ENCODE assay signal across 8 cellular contexts in the genomic region with DNA sequence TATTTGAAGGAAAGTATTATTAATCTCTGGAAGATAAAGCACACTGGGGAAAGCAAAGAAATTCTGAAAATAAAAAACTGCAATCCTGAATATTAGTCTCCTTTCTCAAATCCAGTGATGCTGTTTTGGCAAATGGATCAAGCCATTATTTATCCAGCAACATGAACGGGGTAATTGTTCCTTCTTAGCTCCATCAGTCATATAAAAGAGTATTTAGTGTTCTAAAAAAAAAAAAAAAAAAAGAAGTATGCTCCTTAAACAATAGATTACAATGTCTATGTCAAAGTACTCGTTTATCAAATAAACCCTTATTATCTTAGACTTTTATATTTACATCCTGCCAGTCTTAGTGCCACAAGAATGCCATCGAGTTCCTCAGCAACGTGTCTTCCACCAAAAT. TPM values are rescaled to one million over a fixed set of nuclear protein-coding genes. Genes with fewer than 3 reads are reported as not detected.
DNase-seq lines count a peak whose midpoint lies in the region; ATAC-seq and TF ChIP-seq lines count a peak whose summit lies in the region.

No MANE protein-coding gene starts in this region.

- H3K36me3 ChIP-seq in GM06990 (ENCODE audit: control insufficient read depth, insufficient read depth, low read length), result no peaks in the 10 kb centered on the region
- no peaks in the 10 kb centered on the region; the same call in 1 of the 2 replicates for H3K36me3 ChIP-seq in Panc1 (ENCODE audit: control insufficient read depth, insufficient read depth, low read length)
- no peaks in the 10 kb centered on the region for H3K36me3 ChIP-seq in esophagus squamous epithelium
- no peaks in the 10 kb centered on the region for H3K36me3 ChIP-seq in prostate gland

- CTCF ChIA-PET in Panc1 (lab: Charles Lee), result no interaction called here

- H3K4me1 ChIP-seq in Panc1 (ENCODE audit: control insufficient read depth, insufficient read depth, low read length) (peaks cover 40% of the 10 kb centered on the region), esophagus squamous epithelium (peaks cover 23 to 70% (median 35%) of the 10 kb centered on the region in 3 donors), prostate gland (replicated peaks) (no peaks in the 10 kb centered on the region)

- ATAC-seq in Panc1, result no peak
- no peak for ATAC-seq in GM18861 (IDR thresholded peaks at IDR 0.05; ENCODE audit: unreplicated experiment)

- H3K27ac ChIP-seq in Panc1 (ENCODE audit: low read length) (peak overlapping the region; percentile 93), esophagus squamous epithelium (peak overlapping the region in 3 of 4 donors; percentile 95 to 99 (median 99)), prostate gland (peak overlapping the region; percentile 96 to 99)

- POLR2A ChIA-PET in Panc1 (lab: Charles Lee), result no interaction called here

- H3K4me3 ChIP-seq in GM06990 (replicated peaks; ENCODE audit: low read depth, low read length), result peak overlapping the region; percentile 70
- H3K4me3 ChIP-seq in Panc1 (ENCODE audit: low read depth in 2 of 2, low read length in 2 of 2), result peak overlapping the region; percentile 79 to 86
- H3K4me3 ChIP-seq in esophagus squamous epithelium, result peak overlapping the region; percentile 78 to 100 (median 91)
- peak overlapping the region; percentile 87 to 93 for H3K4me3 ChIP-seq in prostate gland

- whole genome bisulfite sequencing in esophagus squamous epithelium, 2 donors, result 4 to 8% methylated on average over 4 of the region's 4 CpGs
- WGBS in prostate gland, result 3% methylated on average over 4 of the region's 4 CpGs

- no peak for TF ChIP-seq POLR2A in esophagus squamous epithelium (IDR thresholded peaks at IDR 0.05)
- no peak for TF ChIP-seq POLR2A in prostate gland (IDR thresholded peaks at IDR 0.05)

- in situ Hi-C loops in Panc1 (cut with HindIII; ENCODE audit: low pct_unique_long_range_greater_than_20kb, low sequenced_read_pairs), result no loop called here

- H3K9me3 ChIP-seq in Panc1 (ENCODE audit: control insufficient read depth, insufficient read depth, low read depth, low read length), result no peaks in the 10 kb centered on the region
- no peaks in the 10 kb centered on the region for H3K9me3 ChIP-seq in esophagus squamous epithelium
- H3K9me3 ChIP-seq in prostate gland, result no peaks in the 10 kb centered on the region

- H3K27me3 ChIP-seq in GM06990 (replicated peaks; ENCODE audit: control insufficient read depth, insufficient read depth, low read length) (no peaks in the 10 kb centered on the region), Panc1 (ENCODE audit: control insufficient read depth, insufficient read depth, low read length) (no peaks in the 10 kb centered on the region), esophagus squamous epithelium (no peaks in the 10 kb centered on the region), prostate gland (replicated peaks; ENCODE audit: insufficient read depth) (no peaks in the 10 kb centered on the region)

- no peak for DNase-seq in GM06990 (ENCODE audit: extremely low read depth, insufficient read length)
- no peak for DNase-seq in Panc1 (ENCODE audit: low read depth, low spot score)
- DNase-seq in esophagus squamous epithelium (lab: John Stamatoyannopoulos, UW), result no peak
- no peak for DNase-seq in prostate gland (ENCODE audit: low spot score)
- DNase-seq in NCI-H1092 treated with DMSO at 0.1 percent for 48 hours (lab: John Stamatoyannopoulos, UW), result no peak
- DNase-seq in epidermal melanocyte (ENCODE audit: insufficient read length, low spot score), result no peak
- no peak for DNase-seq in iPS-NIHi7 (ENCODE audit: extremely low spot score)

- intact Hi-C loops in Panc1 (cut with micrococcal nuclease; ENCODE audit: unreplicated experiment), result loop anchor here (2.0 to 5.0 kb wide), 2 partner anchors 70 to 137 kb away; no protein-coding TSS in a partner anchor
- intact Hi-C loops in esophagus squamous epithelium (cut with DNase I), result no loop called here
- intact Hi-C loops in prostate gland (cut with DNase I), result loop anchor here (5.0 to 10.0 kb wide), 2 partner anchors 140 to 203 kb away; partner anchors contain the start of gene ZC3H12C

- TF ChIP-seq CTCF in GM06990 (IDR thresholded peaks at IDR 0.05; ENCODE audit: insufficient read depth, low read length, poor library complexity, severe bottlenecking) (no peak), Panc1 (IDR thresholded peaks at IDR 0.05) (no peak), esophagus squamous epithelium (IDR thresholded peaks at IDR 0.05) (no peak), prostate gland (IDR thresholded peaks at IDR 0.05) (no peak)

- TSS peak; percentile 79 for BruUV-seq in Panc1 (replicated peaks; lab: Mats Ljungman, UMichigan)

RNA-seq across cellular contexts. Expression of gene RDX, which starts 1.3 kb away (rescaled TPM):
- total RNA-seq in Panc1 (2021; ENCODE audit: unreplicated experiment), result 200 TPM
- 109 TPM for polyA plus RNA-seq in Panc1 (2012; ENCODE audit: insufficient read length)
- 10 to 100 TPM; 35.3 to 62.9 (median 51.7) TPM for total RNA-seq in esophagus squamous epithelium
- 100 to 1,000 TPM in 1 of 2 donors, 10 to 100 TPM in 1; 45.4 to 136 TPM for total RNA-seq in prostate gland
